19 cellular contexts compared by ENCODE assay signal in genomic region chr16:83743241-83743640, GRCh38.
"Had no signal": no experiment of that assay in that cellular context is flagged by ENCODE, and none has a peak within 500 bp of the region (broad histone marks: within the 10 kb centered on the region; RNA-seq: fewer than 3 reads in every experiment).

No MANE protein-coding gene starts in this region.

- H3K9me3 ChIP-seq: gastrocnemius medialis, mucosa of descending colon, neutrophil, right atrium auricular region, testis, tibial nerve, upper lobe of right lung, vagina had no signal

- H3K36me3 ChIP-seq: gastrocnemius medialis, neutrophil, tibial nerve, upper lobe of right lung, vagina had no signal

- ATAC-seq: esophagus mucosa; gastrocnemius medialis; left colon; mucosa of descending colon; naive thymus-derived CD8-positive, alpha-beta T cell; upper lobe of right lung had no signal

- H3K27me3 ChIP-seq: gastrocnemius medialis, neutrophil, right atrium auricular region, testis, tibial nerve, upper lobe of right lung, vagina had no signal

- H3K27ac ChIP-seq: gastrocnemius medialis, neutrophil, right atrium auricular region, testis, upper lobe of right lung, vagina had no signal

- FAIRE-seq: endometrium, keratinocyte, small intestine had no signal

- H3K4me1 ChIP-seq: gastrocnemius medialis, right atrium auricular region, testis, upper lobe of right lung, vagina had no signal

- H3K4me3 ChIP-seq: gastrocnemius medialis, mucosa of descending colon, right atrium auricular region, testis, tibial nerve, upper lobe of right lung, vagina had no signal

- DNase-seq: cortex of kidney; effector memory CD4-positive, alpha-beta T cell; gastrocnemius medialis; glutamatergic neuron; left colon; mucosa of descending colon; naive thymus-derived CD8-positive, alpha-beta T cell; small intestine; stimulated activated CD4-positive, alpha-beta T cell treated with anti-CD3 and anti-CD28 coated beads, Interleukin-12 subunit alpha, Interleukin-12 subunit beta, amount 100 ng/mL, for 4 hours; stimulated activated naive CD4-positive, alpha-beta T cell; testis; upper lobe of right lung had no signal
